14 cellular contexts compared by ENCODE assay signal in the genomic region with DNA sequence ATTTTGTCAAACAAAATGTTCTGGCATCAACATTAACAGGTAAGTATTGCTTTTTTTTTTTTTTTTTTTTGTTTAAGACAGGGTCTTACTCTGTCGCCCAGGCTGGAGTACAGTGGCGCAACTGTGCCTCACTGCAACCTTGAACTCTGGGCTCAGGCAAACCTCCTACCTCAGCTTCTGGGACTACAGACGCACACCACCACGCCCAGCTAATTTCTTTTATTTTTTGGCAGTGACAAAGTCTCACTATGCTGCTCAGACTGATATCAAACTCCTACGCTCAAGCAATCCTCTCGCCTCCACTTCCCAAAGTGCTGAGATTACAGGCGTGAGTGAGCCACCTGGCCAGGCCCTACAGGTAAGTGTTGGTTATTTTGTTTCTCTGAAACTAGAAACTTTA. TPM values are rescaled to one million over a fixed set of nuclear protein-coding genes. Genes with fewer than 3 reads are reported as not detected.
DNase-seq lines count a peak whose midpoint lies in the region; ATAC-seq and TF ChIP-seq lines count a peak whose summit lies in the region.
"Had no signal": no experiment of that assay in that cellular context is flagged by ENCODE, and none has a peak within 500 bp of the region (broad histone marks: within the 10 kb centered on the region; RNA-seq: fewer than 3 reads in every experiment).

No MANE protein-coding gene starts in this region.

- H3K79me2 ChIP-seq in PC-9 (ENCODE audit: low read depth) (peaks cover 72% of the 10 kb centered on the region), smooth muscle cell (ENCODE audit: low read depth) (peaks cover 65% of the 10 kb centered on the region)

- H3K9me2 ChIP-seq in PC-9 (ENCODE audit: insufficient read depth) = no peaks in the 10 kb centered on the region

- H3F3A ChIP-seq in PC-9 (ENCODE audit: insufficient read depth, low read depth) (peaks cover 18% of the 10 kb centered on the region), smooth muscle cell (ENCODE audit: low read depth) (peaks cover 16% of the 10 kb centered on the region)

- no peaks in the 10 kb centered on the region for H3K27me3 ChIP-seq in PC-9 (ENCODE audit: insufficient read depth, low read depth)
- H3K27me3 ChIP-seq in iPS-20b (ENCODE audit: insufficient read depth, low read length) = no peaks in the 10 kb centered on the region; the same call in 1 of the 2 replicates
- H3K27me3 ChIP-seq in smooth muscle cell (ENCODE audit: low read depth) = no peaks in the 10 kb centered on the region
- H3K27me3 ChIP-seq: left lung, pancreas had no signal

- intact Hi-C loops in PC-9 (cut with micrococcal nuclease; ENCODE audit: unreplicated experiment) (no loop called here), left cardiac atrium (cut with DNase I) (loop anchor here in 1 of 2 donors (5.0 kb wide), 1 partner anchor 52 kb away; the partner anchor contains the start of gene GPX7)

- TF ChIP-seq CTCF in PC-9 (conservative IDR thresholded peaks at IDR 0.05) = no peak
- no peak for TF ChIP-seq CTCF in smooth muscle cell (IDR thresholded peaks at IDR 0.05; ENCODE audit: borderline replicate concordance, insufficient read depth, poor library complexity, severe bottlenecking)

- H3K9me3 ChIP-seq in PC-9 (ENCODE audit: insufficient read depth, low read depth) = no peaks in the 10 kb centered on the region; the same call in 1 of the 2 replicates
- H3K9me3 ChIP-seq in iPS-20b (ENCODE audit: insufficient read depth, low read depth, low read length) = no peaks in the 10 kb centered on the region
- H3K9me3 ChIP-seq in smooth muscle cell (replicated peaks; ENCODE audit: low read depth) = no peaks in the 10 kb centered on the region
- H3K9me3 ChIP-seq: HAP-1, left lung, pancreas had no signal

- 98% methylated on average over 7 of the region's 7 CpGs for WGBS in smooth muscle cell (ENCODE audit: low lambda C conversion rate)

- no peak overlapping the region for H2AFZ ChIP-seq in PC-9
- H2AFZ ChIP-seq in smooth muscle cell (ENCODE audit: low read depth) = no peak overlapping the region

- no TSS peak for BruUV-seq in PC-9 (replicated peaks; lab: Mats Ljungman, UMichigan)

- peaks cover 17% of the 10 kb centered on the region for H3K36me3 Mint-ChIP-seq in activated T-cell treated with anti-CD3 and anti-CD28 coated beads, Interleukin-2, amount 50 U/mL, for 24 hours (ENCODE audit: low read depth)

- POLR2A ChIA-PET in PC-9 (lab: Charles Lee; ENCODE audit: unreplicated experiment) = no interaction called here

- H3K27ac Mint-ChIP-seq in activated T-cell treated with anti-CD3 and anti-CD28 coated beads, Interleukin-2, amount 50 U/mL, for 24 hours = peak overlapping the region; percentile 58

- DNase-seq in activated T-cell treated with anti-CD3 and anti-CD28 coated beads, Interleukin-2, amount 50 U/mL, for 24 hours = no peak
- DNase-seq in activated T-cell treated with anti-CD3 and anti-CD28 coated beads, Interleukin-2, amount 50 U/mL, for 1 hour = no peak
- no peak for DNase-seq in PC-9
- no peak for DNase-seq in smooth muscle cell (lab: John Stamatoyannopoulos, UW; ENCODE audit: unreplicated experiment)
- DNase-seq in islet precursor cell = no peak
- no peak for DNase-seq in left cardiac atrium
- DNase-seq in GM19238 (ENCODE audit: insufficient read length, low spot score) = no peak
- DNase-seq: EL, glutamatergic neuron, left lung, NCI-H146 had no signal

- peak overlapping the region; percentile 97 for H3K4me2 ChIP-seq in PC-9
- no peak overlapping the region for H3K4me2 ChIP-seq in smooth muscle cell

- no peak for ATAC-seq in left cardiac atrium
- ATAC-seq: left lung, pancreas had no signal

- H3K36me3 ChIP-seq in PC-9 (ENCODE audit: low read depth) (no peaks in the 10 kb centered on the region), iPS-20b (ENCODE audit: insufficient read depth, low read depth, low read length) (no peaks in the 10 kb centered on the region), smooth muscle cell (ENCODE audit: low read depth) (no peaks in the 10 kb centered on the region)
- H3K36me3 ChIP-seq: HAP-1, left lung, pancreas had no signal

- CTCF ChIA-PET in PC-9 (lab: Charles Lee) = no interaction called here

- H3K27me3 Mint-ChIP-seq in activated T-cell treated with anti-CD3 and anti-CD28 coated beads, Interleukin-2, amount 50 U/mL, for 24 hours = no peaks in the 10 kb centered on the region

- H3K9ac ChIP-seq in iPS-20b (ENCODE audit: low read depth, low read length) (peak overlapping the region; percentile 11; the same call in 1 of the 2 replicates), smooth muscle cell (ENCODE audit: low read depth) (no peak overlapping the region)

- H3K4me1 Mint-ChIP-seq in activated T-cell treated with anti-CD3 and anti-CD28 coated beads, Interleukin-2, amount 50 U/mL, for 24 hours (ENCODE audit: low read depth) = peaks cover 51% of the 10 kb centered on the region

- peaks cover 30% of the 10 kb centered on the region for H3K4me1 ChIP-seq in PC-9 (replicated peaks; ENCODE audit: insufficient read depth)
- H3K4me1 ChIP-seq in iPS-20b (ENCODE audit: insufficient read depth, low read length) = peaks cover 22% of the 10 kb centered on the region
- peaks cover 25% of the 10 kb centered on the region for H3K4me1 ChIP-seq in smooth muscle cell (ENCODE audit: low read depth)

- H3K4me3 ChIP-seq in PC-9 = 0 out of 2 replicates have a peak overlapping the region, but pooled peaks have one; percentile 66
- H3K4me3 ChIP-seq in iPS-20b (ENCODE audit: low read length) = no peak overlapping the region
- peak overlapping the region; percentile 78 for H3K4me3 ChIP-seq in smooth muscle cell
- H3K4me3 ChIP-seq: HAP-1, pancreas had no signal

- H3K27ac ChIP-seq in PC-9 = no peak overlapping the region
- H3K27ac ChIP-seq in iPS-20b (ENCODE audit: low read length) = no peak overlapping the region
- H3K27ac ChIP-seq in smooth muscle cell (ENCODE audit: low read depth) = no peak overlapping the region
- H3K27ac ChIP-seq: left lung, pancreas had no signal

- H3K9me3 Mint-ChIP-seq in activated T-cell treated with anti-CD3 and anti-CD28 coated beads, Interleukin-2, amount 50 U/mL, for 24 hours = no peaks in the 10 kb centered on the region

- H4K20me1 ChIP-seq in PC-9 (ENCODE audit: insufficient read depth) (peaks cover 17% of the 10 kb centered on the region; the same call in 1 of the 2 replicates), smooth muscle cell (ENCODE audit: low read depth) (peaks cover 67% of the 10 kb centered on the region)

- H3K4me3 Mint-ChIP-seq in activated T-cell treated with anti-CD3 and anti-CD28 coated beads, Interleukin-2, amount 50 U/mL, for 24 hours = peak overlapping the region; percentile 56

RNA-seq across cellular contexts. Expression of gene TUT4, which starts 2.4 kb away (rescaled TPM):
- 76.8 and 78.3 TPM in 2 replicates for total RNA-seq in PC-9 (2021)
- total RNA-seq in smooth muscle cell = 33.9 and 58.3 TPM in 2 replicates
- 13.9 and 31.3 TPM in 2 replicates for polyA plus RNA-seq in smooth muscle cell
- 10 to 100 TPM; 30.1 to 32.7 TPM for total RNA-seq in left cardiac atrium

RNA-seq across cellular contexts. Expression of gene GPX7, which starts 51.7 kb away (rescaled TPM):
- total RNA-seq in PC-9 (2021) (0.43 TPM in 1 of 2 replicates, not detected in the other), smooth muscle cell (164 and 192 TPM in 2 replicates), left cardiac atrium (10 to 100 TPM in 1 of 2 donors, 1 to 10 TPM in 1; 7.6 to 12.4 TPM)
- 136 and 164 TPM in 2 replicates for polyA plus RNA-seq in smooth muscle cell

Comparison
In these comparisons a context has a peak if more than half of its experiments do, and no peak if none do; other contexts are left out.
1. RNA of gene GPX7, which starts 51.7 kb away (total RNA-seq): 164 to 192 TPM in smooth muscle cell; 7.6 to 12.4 TPM in left cardiac atrium and 0.43 TPM in PC-9; every median in the first group is over 10 times any median in the second.